In genomic region chr4:75823812-75824211, GRCh38 we compare ENCODE assay signal across 23 cellular contexts.
"Had no signal": no experiment of that assay in that cellular context is flagged by ENCODE, and none has a peak within 500 bp of the region (broad histone marks: within the 10 kb centered on the region; RNA-seq: fewer than 3 reads in every experiment).

No MANE protein-coding gene starts in this region.

- H3K4me1 ChIP-seq: colonic mucosa, esophagus squamous epithelium, gastroesophageal sphincter, right atrium auricular region, suprapubic skin had no signal

- H3K9me3 ChIP-seq: colonic mucosa, esophagus squamous epithelium, gastroesophageal sphincter, right atrium auricular region, suprapubic skin, thyroid gland had no signal

- FAIRE-seq: kidney, urothelium cell line had no signal

- H3K27me3 ChIP-seq: colonic mucosa, esophagus squamous epithelium, gastroesophageal sphincter, right atrium auricular region, suprapubic skin, thyroid gland had no signal

- H3K27me3 Mint-ChIP-seq: naive B cell, type B pancreatic cell had no signal

- H3K27ac ChIP-seq: colonic mucosa, esophagus squamous epithelium, gastroesophageal sphincter, right atrium auricular region, suprapubic skin, thyroid gland had no signal

- H3K9me3 Mint-ChIP-seq: immature natural killer cell; naive B cell; nephron; stimulated activated effector memory CD8-positive, alpha-beta T cell treated with anti-CD3 and anti-CD28 coated beads, Interleukin-12 subunit alpha, Interleukin-12 subunit beta, amount 100 ng/mL, for 72 hours; type B pancreatic cell had no signal

- DNase-seq: colonic mucosa; dermis blood vessel endothelial cell; esophagus squamous epithelium; foreskin fibroblast; immature natural killer cell; kidney; left cardiac atrium; left ventricle myocardium superior; mesenchymal stem cell; naive B cell; stimulated activated CD4-positive, alpha-beta T cell treated with anti-CD3 and anti-CD28 coated beads, Interleukin-2, amount 100 ng/mL, for 48 hours; stimulated activated CD8-positive, alpha-beta memory T cell treated with anti-CD3 and anti-CD28 coated beads, Interleukin-4, amount 100 ng/mL, for 48 hours; stimulated activated naive CD8-positive, alpha-beta T cell treated with anti-CD3 and anti-CD28 coated beads, Interleukin-15, Interleukin-2, amounts not matched to agents 100 U/mL and 50 U/mL, for 24 hours; thyroid gland had no signal

- H3K36me3 Mint-ChIP-seq: immature natural killer cell; naive B cell; stimulated activated effector memory CD8-positive, alpha-beta T cell treated with anti-CD3 and anti-CD28 coated beads, Interleukin-12 subunit alpha, Interleukin-12 subunit beta, amount 100 ng/mL, for 72 hours; type B pancreatic cell had no signal

- H3K36me3 ChIP-seq: colonic mucosa, esophagus squamous epithelium, gastroesophageal sphincter, right atrium auricular region, suprapubic skin, thyroid gland had no signal

- H3K4me2 ChIP-seq: smooth muscle cell had no signal

- H3K4me3 ChIP-seq: colonic mucosa, esophagus squamous epithelium, gastroesophageal sphincter, lung, right atrium auricular region, smooth muscle cell, suprapubic skin, thyroid gland had no signal

- H3K4me1 Mint-ChIP-seq: immature natural killer cell; naive B cell; stimulated activated effector memory CD8-positive, alpha-beta T cell treated with anti-CD3 and anti-CD28 coated beads, Interleukin-12 subunit alpha, Interleukin-12 subunit beta, amount 100 ng/mL, for 72 hours had no signal

- H3K4me3 Mint-ChIP-seq: immature natural killer cell; naive B cell; nephron; stimulated activated effector memory CD8-positive, alpha-beta T cell treated with anti-CD3 and anti-CD28 coated beads, Interleukin-12 subunit alpha, Interleukin-12 subunit beta, amount 100 ng/mL, for 72 hours; type B pancreatic cell had no signal

- H3K27ac Mint-ChIP-seq: immature natural killer cell; nephron; stimulated activated effector memory CD8-positive, alpha-beta T cell treated with anti-CD3 and anti-CD28 coated beads, Interleukin-12 subunit alpha, Interleukin-12 subunit beta, amount 100 ng/mL, for 72 hours; type B pancreatic cell had no signal

- ATAC-seq: gastroesophageal sphincter; left cardiac atrium; left ventricle myocardium superior; stimulated activated effector memory CD8-positive, alpha-beta T cell treated with anti-CD3 and anti-CD28 coated beads, Interleukin-12 subunit alpha, Interleukin-12 subunit beta, amount 100 ng/mL, for 72 hours; stimulated activated naive CD8-positive, alpha-beta T cell treated with anti-CD3 and anti-CD28 coated beads, Interleukin-15, Interleukin-2, amounts not matched to agents 100 U/mL and 50 U/mL, for 24 hours had no signal
